ENCODE assay signal across 15 cellular contexts in the genomic region with DNA sequence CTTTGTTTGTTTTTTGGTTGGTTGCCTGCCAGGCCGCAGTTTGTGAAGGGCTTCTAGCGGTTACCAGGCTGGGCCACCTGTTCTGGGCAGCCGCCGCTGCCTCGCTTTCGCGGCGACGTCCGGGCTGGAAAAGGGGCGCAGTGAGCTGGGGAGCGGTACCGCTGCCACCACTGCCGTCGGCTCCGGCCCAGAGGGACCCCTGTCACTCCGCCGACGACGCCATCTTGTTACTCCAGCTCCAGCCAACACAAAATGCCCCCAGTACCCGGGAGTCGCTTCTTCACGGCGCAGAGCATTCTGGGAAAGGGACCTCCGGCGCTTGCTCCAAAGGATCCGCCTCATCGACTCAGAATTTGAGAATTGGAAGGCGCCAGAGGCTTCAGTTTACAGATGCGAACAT.
A peak's percentile ranks its signal among the peaks of the same experiment; 100 is the strongest.
DNase-seq lines count a peak whose midpoint lies in the region; ATAC-seq, FAIRE-seq and TF ChIP-seq lines count a peak whose summit lies in the region.
"Had no signal": no experiment of that assay in that cellular context is flagged by ENCODE, and none has a peak within 500 bp of the region (broad histone marks: within the 10 kb centered on the region; RNA-seq: fewer than 3 reads in every experiment).

No MANE protein-coding gene starts in this region.

- TF ChIP-seq POLR2A in testis (IDR thresholded peaks at IDR 0.05): no peak

- H3K4me3 ChIP-seq in kidney (ENCODE audit: low read length in 2 of 2): no peak overlapping the region
- peak overlapping the region; percentile 44 to 48 for H3K4me3 ChIP-seq in testis
- no peak overlapping the region for H3K4me3 ChIP-seq in BE2C (ENCODE audit: low read depth, low read length)
- no peak overlapping the region for H3K4me3 ChIP-seq in effector memory CD4-positive, alpha-beta T cell (ENCODE audit: insufficient read depth, low read depth, low read length, poor library complexity, severe bottlenecking)
- H3K4me3 ChIP-seq: GM23338 had no signal

- H3K4me1 ChIP-seq in kidney (ENCODE audit: control insufficient read depth in 1 of 2, insufficient read depth in 1 of 2, low read depth in 1 of 2, low read length in 2 of 2): peaks cover 0 to 10% of the 10 kb centered on the region in 2 donors
- H3K4me1 ChIP-seq in testis: no peaks in the 10 kb centered on the region
- H3K4me1 ChIP-seq in BE2C: no peaks in the 10 kb centered on the region
- H3K4me1 ChIP-seq in effector memory CD4-positive, alpha-beta T cell (ENCODE audit: control insufficient read depth, insufficient read depth, low read length, poor library complexity, severe bottlenecking): no peaks in the 10 kb centered on the region

- FAIRE-seq in kidney (lab: Jason Lieb, UNC): no peak
- FAIRE-seq: GM18507 had no signal

- H3K9me3 ChIP-seq in kidney (ENCODE audit: control insufficient read depth in 1 of 2, low read length in 2 of 2) (no peaks in the 10 kb centered on the region), testis (no peaks in the 10 kb centered on the region), BE2C (no peaks in the 10 kb centered on the region)
- no peaks in the 10 kb centered on the region for H3K9me3 ChIP-seq in effector memory CD4-positive, alpha-beta T cell (ENCODE audit: control insufficient read depth, low read length)

- ATAC-seq in HG03520 (IDR thresholded peaks at IDR 0.05; ENCODE audit: unreplicated experiment): no peak
- ATAC-seq: GM23338 had no signal

- DNase-seq in NCI-H2029 (lab: John Stamatoyannopoulos, UW) (peak; percentile 56), SHP77 (lab: John Stamatoyannopoulos, UW) (peak; percentile 85 to 89), kidney (peak; percentile 58), testis (peak; percentile 63), BE2C (no peak)
- DNase-seq in effector memory CD4-positive, alpha-beta T cell: no peak
- DNase-seq: 8988T; C1 segment of cervical spinal cord; Calu3; CD4-positive, alpha-beta T cell; DMS 273 treated with DMSO at 0.1 percent for 48 hours; H7 had no signal

- intact Hi-C loops in kidney (cut with DNase I): no loop called here
- intact Hi-C loops in testis (cut with DNase I; ENCODE audit: low total_unique reads): no loop called here

- H3K27ac ChIP-seq in kidney (ENCODE audit: low read depth in 2 of 2, low read length in 2 of 2) (no peak overlapping the region), testis (no peak overlapping the region)
- H3K27ac ChIP-seq in effector memory CD4-positive, alpha-beta T cell (ENCODE audit: insufficient read depth, low read length, poor library complexity, severe bottlenecking): no peak overlapping the region

- whole genome bisulfite sequencing in testis, 2 donors: 69 to 86% methylated on average over 24 to 29 of the region's 30 CpGs

- TF ChIP-seq CTCF in kidney (IDR thresholded peaks at IDR 0.05; ENCODE audit: borderline replicate concordance, extremely low read depth, insufficient read depth) (no peak), testis (IDR thresholded peaks at IDR 0.05) (no peak), BE2C (IDR thresholded peaks at IDR 0.05; ENCODE audit: low read depth, low read length) (no peak)

- H3K36me3 ChIP-seq in kidney (ENCODE audit: control insufficient read depth in 1 of 2, insufficient read depth in 2 of 2, low read length in 2 of 2): no peaks in the 10 kb centered on the region
- H3K36me3 ChIP-seq in testis (ENCODE audit: low read depth, missing control alignments): no peaks in the 10 kb centered on the region
- no peaks in the 10 kb centered on the region for H3K36me3 ChIP-seq in BE2C
- H3K36me3 ChIP-seq in effector memory CD4-positive, alpha-beta T cell (ENCODE audit: control insufficient read depth, insufficient read depth, low read length): no peaks in the 10 kb centered on the region

- H3K27me3 ChIP-seq in testis (no peaks in the 10 kb centered on the region), BE2C (no peaks in the 10 kb centered on the region)
- H3K27me3 ChIP-seq in effector memory CD4-positive, alpha-beta T cell (replicated peaks; ENCODE audit: control insufficient read depth, insufficient read depth, low read length, poor library complexity, severe bottlenecking): no peaks in the 10 kb centered on the region

- no peak overlapping the region for H3K9ac ChIP-seq in kidney (ENCODE audit: low read length in 2 of 2)

Comparison
In these comparisons a context has a peak if more than half of its experiments do, and no peak if none do; other contexts are left out.
1. DNase-seq: peak in NCI-H2029 (single experiment), SHP77 (2 of 2), kidney (single experiment) and testis (single experiment); none in BE2C (single experiment) and effector memory CD4-positive, alpha-beta T cell (0 of 3).
2. H3K4me3 ChIP-seq: peak in testis (2 of 2); none in kidney (0 of 2), BE2C (single experiment) and effector memory CD4-positive, alpha-beta T cell (single experiment).